ENCODE assay signal across 6 cellular contexts in the genomic region with DNA sequence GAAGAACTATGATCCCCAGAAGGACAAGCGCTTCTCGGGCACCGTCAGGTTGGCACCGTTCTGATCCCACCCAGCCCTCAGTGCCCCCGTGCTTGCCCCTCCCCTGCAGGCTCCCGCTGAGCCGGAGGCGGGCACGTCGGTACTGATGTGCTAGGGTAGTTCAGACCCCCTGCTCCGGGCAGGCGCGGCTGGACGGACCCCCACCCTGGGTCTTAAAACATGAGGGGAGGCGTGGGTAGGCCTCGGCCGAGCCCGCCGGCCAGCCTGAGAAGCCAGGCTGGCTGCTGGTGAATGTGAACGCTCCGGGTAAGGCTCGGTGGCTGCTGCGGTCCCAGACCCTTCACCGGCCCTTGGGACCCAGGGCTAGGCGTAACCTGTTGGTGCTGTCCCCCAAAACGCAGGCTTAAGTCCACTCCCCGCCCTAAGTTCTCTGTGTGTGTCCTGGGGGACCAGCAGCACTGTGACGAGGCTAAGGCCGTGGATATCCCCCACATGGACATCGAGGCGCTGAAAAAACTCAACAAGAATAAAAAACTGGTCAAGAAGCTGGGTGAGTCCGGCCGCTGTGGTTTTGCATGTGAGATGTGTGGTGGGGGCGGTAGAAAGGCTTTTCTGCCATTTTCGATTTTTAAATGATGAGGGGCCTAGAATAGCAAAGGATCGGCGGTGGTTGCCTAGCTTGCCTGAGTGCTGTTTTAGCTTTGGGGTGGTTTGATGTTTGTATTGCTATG.
DNase-seq lines count a peak whose midpoint lies in the region; ATAC-seq and TF ChIP-seq lines count a peak whose summit lies in the region.

No MANE protein-coding gene starts in this region.

- no peaks in the 10 kb centered on the region for H3K27me3 ChIP-seq in layer of hippocampus (ENCODE audit: control insufficient read depth, insufficient read depth, low read length)

- ATAC-seq in GM19455 (IDR thresholded peaks at IDR 0.05; ENCODE audit: unreplicated experiment) (peak; percentile 4), HG03565 (IDR thresholded peaks at IDR 0.05; ENCODE audit: unreplicated experiment) (no peak)

- DNase-seq in DMS79 treated with DMSO at 0.1 percent for 48 hours (lab: John Stamatoyannopoulos, UW) (no peak), glomerular visceral epithelial cell (ENCODE audit: extremely low spot score) (no peak)

- no peak for TF ChIP-seq CTCF in VCaP (conservative IDR thresholded peaks at IDR 0.05)

- H3K27ac ChIP-seq in VCaP (peak overlapping the region; percentile 96), layer of hippocampus (ENCODE audit: low read depth, low read length) (peak overlapping the region; percentile 83)
